Comparison of ENCODE assay signal across 19 cellular contexts in genomic region chr11:127126956-127127355, GRCh38.
A peak's percentile ranks its signal among the peaks of the same experiment; 100 is the strongest.
DNase-seq lines count a peak whose midpoint lies in the region; ATAC-seq and TF ChIP-seq lines count a peak whose summit lies in the region.
"Had no signal": no experiment of that assay in that cellular context is flagged by ENCODE, and none has a peak within 500 bp of the region (broad histone marks: within the 10 kb centered on the region; RNA-seq: fewer than 3 reads in every experiment).

No MANE protein-coding gene starts in this region.

- H3K4me3 Mint-ChIP-seq in GM23338 (no peak overlapping the region), nephron progenitor cell (no peak overlapping the region)
- H3K4me3 Mint-ChIP-seq: B cell; CD4-positive, alpha-beta T cell had no signal

- H3K27me3 ChIP-seq in GM23338 (ENCODE audit: insufficient read depth) (no peaks in the 10 kb centered on the region), GM23248 (replicated peaks; ENCODE audit: insufficient read depth) (peaks cover 89% of the 10 kb centered on the region)

- DNase-seq in GM23338 (ENCODE audit: low spot score) (peak; percentile 18), LHCN-M2 (ENCODE audit: low read depth) (peak; percentile 41), astrocyte of the hippocampus (ENCODE audit: low read depth, low spot score) (peak; percentile 2), nephron progenitor cell (no peak), HPDE6-E6E7 (ENCODE audit: extremely low spot score) (no peak), GM23248 (no peak)
- no peak for DNase-seq in activated naive CD4-positive, alpha-beta T cell (lab: John Stamatoyannopoulos, UW)
- DNase-seq: C1 segment of cervical spinal cord; CD4-positive, alpha-beta T cell; DMS79 treated with DMSO at 0.1 percent for 48 hours; EL; GDM1; GOT3; IMR-90; KBM-7 had no signal

- H3K27ac ChIP-seq in GM23338 (ENCODE audit: low read depth) = no peak overlapping the region
- H3K27ac ChIP-seq in GM23248 = no peak overlapping the region
- H3K27ac ChIP-seq: HL-60 had no signal

- no peaks in the 10 kb centered on the region for H3K79me2 ChIP-seq in GM23338 (replicated peaks; ENCODE audit: insufficient read depth)
- H3K79me2 ChIP-seq in GM23248 (ENCODE audit: insufficient read depth) = no peaks in the 10 kb centered on the region

- in situ Hi-C loops in GM23248 (cut with MboI) = no loop called here

- H3K27ac Mint-ChIP-seq in GM23338 (no peak overlapping the region; the same call in 1 of the 2 replicates), nephron progenitor cell (peak overlapping the region; percentile 88)
- H3K27ac Mint-ChIP-seq: B cell; CD4-positive, alpha-beta T cell had no signal

- no peak for TF ChIP-seq CTCF in GM23338 (conservative IDR thresholded peaks at IDR 0.05; ENCODE audit: low read depth in 2 of 2)
- no peak for TF ChIP-seq CTCF in nephron progenitor cell (IDR thresholded peaks at IDR 0.05)

- H3K36me3 ChIP-seq in GM23338 (ENCODE audit: insufficient read depth) (no peaks in the 10 kb centered on the region), GM23248 (ENCODE audit: low read depth) (no peaks in the 10 kb centered on the region)

- no peaks in the 10 kb centered on the region for H3K9me3 ChIP-seq in GM23248 (ENCODE audit: low read depth)

- H3K4me2 ChIP-seq in GM23338 (no peak overlapping the region), GM23248 (ENCODE audit: unreplicated experiment) (no peak overlapping the region)

- H2AFZ ChIP-seq in GM23338 = peak overlapping the region; percentile 56; the same call in 1 of the 2 replicates
- no peak overlapping the region for H2AFZ ChIP-seq in GM23248

- WGBS in GM23248 (ENCODE audit: low coverage in 1 of 2, low lambda C conversion rate in 2 of 2, missing lambda C conversion rate in 2 of 2), 2 experiments = 10 to 12% methylated on average over 3 of the region's 3 CpGs

- H3K4me1 Mint-ChIP-seq in GM23338 (peaks cover 10% of the 10 kb centered on the region; the same call in 2 of the 3 replicates), nephron progenitor cell (peaks cover 26% of the 10 kb centered on the region)
- H3K4me1 Mint-ChIP-seq: B cell had no signal

- no peaks in the 10 kb centered on the region for H4K20me1 ChIP-seq in GM23338 (replicated peaks; ENCODE audit: insufficient read depth)
- H4K20me1 ChIP-seq in GM23248 (ENCODE audit: insufficient read depth) = no peaks in the 10 kb centered on the region

- H3K36me3 Mint-ChIP-seq in GM23338 (ENCODE audit: low read depth) (no peaks in the 10 kb centered on the region), nephron progenitor cell (ENCODE audit: low read depth) (no peaks in the 10 kb centered on the region)

- H3F3A ChIP-seq in GM23338 (replicated peaks; ENCODE audit: low read depth) (no peaks in the 10 kb centered on the region), GM23248 (ENCODE audit: insufficient read depth) (no peaks in the 10 kb centered on the region)

- no peaks in the 10 kb centered on the region for H3K9me3 Mint-ChIP-seq in GM23338
- H3K9me3 Mint-ChIP-seq in nephron progenitor cell = no peaks in the 10 kb centered on the region
- H3K9me3 Mint-ChIP-seq: CD4-positive, alpha-beta T cell had no signal

- H3K9me2 ChIP-seq in GM23338 (ENCODE audit: insufficient read depth) (0 out of 2 replicates have a peak, but pooled peaks cover 2% of the 10 kb centered on the region), GM23248 (ENCODE audit: insufficient read depth) (no peaks in the 10 kb centered on the region)

- TF ChIP-seq POLR2A in GM18505 (IDR thresholded peaks at IDR 0.05; ENCODE audit: borderline replicate concordance, extremely low read depth, insufficient read depth, insufficient read length) = no peak

- H3K4me1 ChIP-seq in GM23338 (ENCODE audit: insufficient read depth) (no peaks in the 10 kb centered on the region), GM23248 (ENCODE audit: insufficient read depth) (no peaks in the 10 kb centered on the region)

- H3K9ac ChIP-seq in GM23248 = no peak overlapping the region

- H3K27me3 Mint-ChIP-seq in GM23338 (ENCODE audit: insufficient read depth, low read depth, poor library complexity) (no peaks in the 10 kb centered on the region), nephron progenitor cell (ENCODE audit: low read depth, poor library complexity) (peaks cover 10% of the 10 kb centered on the region)
- H3K27me3 Mint-ChIP-seq: B cell had no signal

- H3K4me3 ChIP-seq in GM23338 (no peak overlapping the region), GM23248 (no peak overlapping the region)

- ATAC-seq in GM23338 = peak; percentile 82
- ATAC-seq in GM18505 (IDR thresholded peaks at IDR 0.05; ENCODE audit: unreplicated experiment) = no peak
- ATAC-seq: HCT116 had no signal

TF ChIP-seq in GM23338, 12 proteins besides CTCF, POLR2A, EP300 and RAD21 (continues in another document):
- no peak for TF ChIP-seq REST (IDR thresholded peaks at IDR 0.05; ENCODE audit: unreplicated experiment)
- TF ChIP-seq ZNF331 (CRISPR knock-in tag; IDR thresholded peaks at IDR 0.05; ENCODE audit: low read depth) = no peak
- TF ChIP-seq ETS1 (IDR thresholded peaks at IDR 0.05) = no peak
- no peak for TF ChIP-seq CREB1 (CRISPR knock-in tag; IDR thresholded peaks at IDR 0.05; ENCODE audit: low read depth)

Comparison
In these comparisons a context has a peak if more than half of its experiments do, and no peak if none do; other contexts are left out.
1. DNase-seq: peak in GM23338 (single experiment), LHCN-M2 (single experiment) and astrocyte of the hippocampus (single experiment); none in nephron progenitor cell (single experiment), HPDE6-E6E7 (single experiment), GM23248 (single experiment) and activated naive CD4-positive, alpha-beta T cell (0 of 4).